In the genomic region with DNA sequence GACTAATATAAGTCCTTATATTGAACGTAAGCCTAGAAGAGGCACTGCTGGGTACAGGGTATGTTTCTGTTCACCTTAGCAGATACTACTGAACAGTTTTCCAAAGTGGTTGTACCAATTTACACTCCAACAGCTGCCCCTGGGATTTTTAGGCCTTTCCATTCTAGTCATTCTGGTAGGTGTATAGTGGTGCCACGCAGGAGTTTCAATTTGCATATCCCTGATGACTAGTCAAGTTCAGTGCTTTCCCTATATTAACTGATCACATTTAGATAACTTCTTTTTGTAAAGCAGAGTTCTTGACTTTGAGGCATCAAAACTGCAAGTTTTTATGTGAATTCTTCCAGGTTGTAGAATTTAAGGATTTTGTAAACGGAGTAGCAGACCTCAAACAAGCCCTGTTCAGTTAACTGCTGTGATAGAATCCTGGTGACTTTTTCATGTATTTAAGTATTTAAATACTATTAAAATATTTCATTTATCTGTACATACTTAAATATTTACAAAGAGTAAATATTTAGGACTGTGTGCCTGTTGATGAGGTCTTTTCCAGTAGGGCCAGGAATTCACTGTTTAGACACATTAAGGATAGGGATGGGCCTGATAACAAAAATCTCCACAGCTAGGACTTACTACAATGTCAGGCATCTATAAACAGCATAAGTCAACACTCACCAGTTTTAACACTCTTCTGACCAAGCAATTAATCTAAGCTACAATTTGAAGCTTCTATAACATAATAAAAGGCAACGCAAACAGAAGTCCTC, we compare ENCODE assay signal across 25 cellular contexts. TPM values are rescaled to one million over a fixed set of nuclear protein-coding genes. Genes with fewer than 3 reads are reported as not detected.
"Had no signal": no experiment of that assay in that cellular context is flagged by ENCODE, and none has a peak within 500 bp of the region (broad histone marks: within the 10 kb centered on the region; RNA-seq: fewer than 3 reads in every experiment).

No MANE protein-coding gene starts in this region.

- H3K27ac ChIP-seq: breast epithelium, pancreas, prostate gland, sigmoid colon, testis, transverse colon had no signal

- ATAC-seq: activated CD8-positive, alpha-beta T cell treated with anti-CD3 and anti-CD28 coated beads for 36 hours; left colon; pancreas had no signal

- H3K4me3 Mint-ChIP-seq: activated CD4-positive, alpha-beta T cell treated with anti-CD3 and anti-CD28 coated beads, Interleukin-2, amount 10 ng/mL, durations not matched to agents 24 days and 14 days; activated CD8-positive, alpha-beta T cell treated with anti-CD3 and anti-CD28 coated beads for 36 hours; activated naive CD4-positive, alpha-beta T cell treated with anti-CD3 and anti-CD28 coated beads, Interleukin-2, amount 50 U/mL, for 24 hours; immature natural killer cell; naive B cell had no signal

- H3K4me1 Mint-ChIP-seq: activated naive CD4-positive, alpha-beta T cell treated with anti-CD3 and anti-CD28 coated beads, Interleukin-2, amount 50 U/mL, for 24 hours; immature natural killer cell; naive B cell had no signal

- H3K4me3 ChIP-seq: breast epithelium, pancreas, prostate gland, sigmoid colon, testis, transverse colon had no signal

- DNase-seq: activated CD4-positive, alpha-beta T cell treated with anti-CD3 and anti-CD28 coated beads, Interleukin-2, amount 10 ng/mL, durations not matched to agents 24 days and 14 days; activated CD8-positive, alpha-beta T cell treated with anti-CD3 and anti-CD28 coated beads for 36 hours; activated effector memory CD4-positive, alpha-beta T cell treated with anti-CD3 and anti-CD28 coated beads, Interleukin-2, amount 50 U/mL, for 16 hours; central memory CD4-positive, alpha-beta T cell; foreskin fibroblast; head of caudate nucleus; hypothalamus; immature natural killer cell; kidney; left colon; mammary epithelial cell; naive B cell; pancreas; retina; sigmoid colon; small intestine; stimulated activated CD4-positive, alpha-beta T cell treated with anti-CD3 and anti-CD28 coated beads, Interleukin-2, amount 100 ng/mL, for 24 hours; stimulated activated naive CD4-positive, alpha-beta T cell; testis; transverse colon had no signal

- H3K27ac Mint-ChIP-seq: activated CD4-positive, alpha-beta T cell treated with anti-CD3 and anti-CD28 coated beads, Interleukin-2, amount 10 ng/mL, durations not matched to agents 24 days and 14 days; activated CD8-positive, alpha-beta T cell treated with anti-CD3 and anti-CD28 coated beads for 36 hours; activated naive CD4-positive, alpha-beta T cell treated with anti-CD3 and anti-CD28 coated beads, Interleukin-2, amount 50 U/mL, for 24 hours; immature natural killer cell; naive B cell had no signal

- H3K9me3 Mint-ChIP-seq: activated CD4-positive, alpha-beta T cell treated with anti-CD3 and anti-CD28 coated beads, Interleukin-2, amount 10 ng/mL, durations not matched to agents 24 days and 14 days; activated CD8-positive, alpha-beta T cell treated with anti-CD3 and anti-CD28 coated beads for 36 hours; activated naive CD4-positive, alpha-beta T cell treated with anti-CD3 and anti-CD28 coated beads, Interleukin-2, amount 50 U/mL, for 24 hours; immature natural killer cell; naive B cell had no signal

- H3K27me3 Mint-ChIP-seq: activated CD4-positive, alpha-beta T cell treated with anti-CD3 and anti-CD28 coated beads, Interleukin-2, amount 10 ng/mL, durations not matched to agents 24 days and 14 days; activated CD8-positive, alpha-beta T cell treated with anti-CD3 and anti-CD28 coated beads for 36 hours; activated naive CD4-positive, alpha-beta T cell treated with anti-CD3 and anti-CD28 coated beads, Interleukin-2, amount 50 U/mL, for 24 hours; naive B cell had no signal

RNA-seq across cellular contexts. Expression of a gene that starts 47.4 kb away (rescaled TPM):
- total RNA-seq: activated CD4-positive, alpha-beta T cell treated with anti-CD3 and anti-CD28 coated beads, Interleukin-2, amount 10 ng/mL, durations not matched to agents 24 days and 14 days; activated CD8-positive, alpha-beta T cell treated with anti-CD3 and anti-CD28 coated beads for 36 hours; endothelial cell of umbilical vein; fibroblast of lung; sigmoid colon had no signal
